8 cellular contexts compared by ENCODE assay signal in the genomic region with DNA sequence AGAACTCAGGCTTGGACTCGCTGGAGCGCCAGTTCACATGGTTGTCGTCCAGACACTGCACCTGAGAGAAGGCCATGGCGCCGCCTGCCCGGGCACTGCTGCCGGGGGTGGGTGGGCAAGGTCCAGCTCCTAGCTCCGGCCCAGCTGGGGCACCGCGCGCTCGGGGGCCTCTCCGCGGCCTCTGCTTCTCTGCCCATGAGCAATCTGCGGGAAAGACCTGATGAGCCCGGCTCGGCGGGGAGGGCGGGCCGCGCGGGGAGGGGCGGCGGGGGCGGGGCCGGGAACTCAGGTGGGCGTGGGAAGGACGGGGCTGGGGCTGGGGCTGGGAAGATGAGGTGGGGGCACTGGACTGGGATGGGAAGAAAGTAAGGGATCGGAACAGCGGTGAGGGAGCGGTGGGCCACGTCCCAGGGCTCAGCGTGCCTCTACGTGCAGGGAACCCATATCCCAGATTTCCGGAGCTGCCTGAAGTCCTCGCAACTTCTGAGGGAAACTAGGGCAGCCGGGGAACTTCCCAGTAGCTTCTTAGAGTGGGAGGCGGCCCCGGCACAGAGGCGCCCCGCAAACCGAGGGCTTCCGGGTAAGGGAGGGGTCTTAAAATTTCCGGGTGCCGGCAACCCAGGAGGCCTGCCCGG. TPM values are rescaled to one million over a fixed set of nuclear protein-coding genes. Genes with fewer than 3 reads are reported as not detected.
DNase-seq lines count a peak whose midpoint lies in the region; ATAC-seq and TF ChIP-seq lines count a peak whose summit lies in the region.

No MANE protein-coding gene starts in this region.

- TF ChIP-seq CTCF in ovary (IDR thresholded peaks at IDR 0.05) (no peak), upper lobe of right lung (IDR thresholded peaks at IDR 0.05) (no peak)

- H3K9me3 ChIP-seq in GM23248 (ENCODE audit: low read depth): no peaks in the 10 kb centered on the region
- H3K9me3 ChIP-seq in ovary: no peaks in the 10 kb centered on the region
- no peaks in the 10 kb centered on the region for H3K9me3 ChIP-seq in upper lobe of right lung

- in situ Hi-C loops in GM23248 (cut with MboI): no loop called here

- peak overlapping the region; percentile 79 for H3K4me3 ChIP-seq in GM23248
- peak overlapping the region; percentile 64 for H3K4me3 ChIP-seq in ovary
- H3K4me3 ChIP-seq in upper lobe of right lung: peak overlapping the region; percentile 66

- TF ChIP-seq EP300 in ovary (IDR thresholded peaks at IDR 0.05): no peak

- TF ChIP-seq POLR2A in ovary (IDR thresholded peaks at IDR 0.05): no peak

- intact Hi-C loops in ovary (cut with DNase I): no loop called here
- intact Hi-C loops in upper lobe of right lung (cut with DNase I): no loop called here

- ATAC-seq in upper lobe of right lung: peak; percentile 44

- H3K79me2 ChIP-seq in GM23248 (ENCODE audit: insufficient read depth): peaks cover 49% of the 10 kb centered on the region

- peak overlapping the region; percentile 74 for H3K27ac ChIP-seq in GM23248
- H3K27ac ChIP-seq in ovary: no peak overlapping the region
- H3K27ac ChIP-seq in upper lobe of right lung: peak overlapping the region; percentile 51

- DNase-seq in COLO668 (lab: John Stamatoyannopoulos, UW; ENCODE audit: unreplicated experiment) (peak; percentile 55), GM23248 (peak; percentile 82), NCI-H2171 treated with DMSO at 0.1 percent for 48 hours (lab: John Stamatoyannopoulos, UW) (peak; percentile 56), activated T-cell treated with anti-CD3 and anti-CD28 coated beads for 48 hours (ENCODE audit: low read depth) (peak; percentile 42), fibroblast of peridontal ligament (ENCODE audit: extremely low read depth) (peak; percentile 14), ovary (peak in 3 of 5 donors; percentile 44 to 58 (median 57)), upper lobe of right lung (peak; percentile 73), kidney glomerular epithelial cell (lab: John Stamatoyannopoulos, UW) (no peak)

- H3K27me3 ChIP-seq in GM23248 (replicated peaks; ENCODE audit: insufficient read depth) (no peaks in the 10 kb centered on the region), ovary (no peaks in the 10 kb centered on the region), upper lobe of right lung (no peaks in the 10 kb centered on the region)

- H3K4me2 ChIP-seq in GM23248 (ENCODE audit: unreplicated experiment): peak overlapping the region; percentile 92

- peak overlapping the region; percentile 92 for H3K9ac ChIP-seq in GM23248

- H3K4me1 ChIP-seq in GM23248 (ENCODE audit: insufficient read depth): peaks cover 24% of the 10 kb centered on the region
- H3K4me1 ChIP-seq in ovary (ENCODE audit: insufficient read depth): no peaks in the 10 kb centered on the region
- H3K4me1 ChIP-seq in upper lobe of right lung: peaks cover 5% of the 10 kb centered on the region

- no peaks in the 10 kb centered on the region for H3K36me3 ChIP-seq in GM23248 (ENCODE audit: low read depth)
- no peaks in the 10 kb centered on the region for H3K36me3 ChIP-seq in ovary
- H3K36me3 ChIP-seq in upper lobe of right lung: no peaks in the 10 kb centered on the region

- 1 to 5% methylated on average over 34 to 46 of the region's 46 CpGs for WGBS in GM23248 (ENCODE audit: low coverage in 1 of 2, low lambda C conversion rate in 2 of 2, missing lambda C conversion rate in 2 of 2), 2 experiments
- WGBS in ovary, 3 donors: 3 to 6% (median 5%) methylated on average over 35 to 46 of the region's 46 CpGs

- H4K20me1 ChIP-seq in GM23248 (ENCODE audit: insufficient read depth): no peaks in the 10 kb centered on the region

- H3K9me2 ChIP-seq in GM23248 (ENCODE audit: insufficient read depth): no peaks in the 10 kb centered on the region

- peak overlapping the region; percentile 55 for H2AFZ ChIP-seq in GM23248

- H3F3A ChIP-seq in GM23248 (ENCODE audit: insufficient read depth): peaks cover 28% of the 10 kb centered on the region

RNA-seq across cellular contexts. Expression of gene FAM83G, which starts 0.5 kb away (rescaled TPM):
- total RNA-seq in GM23248 (2014; rRNA removed; shearing (Covaris generic)): 26.2 and 27.7 TPM in 2 replicates
- polyA plus RNA-seq in GM23248 (2016; fragmentation: Nextera tagmentation; extraction: Ambion mirVana): 8.9 and 9.3 TPM in 2 replicates
- total RNA-seq in ovary: 1 to 10 TPM; 2.1 to 5.1 (median 2.6) TPM
- 1 to 10 TPM in 1 of 2 donors, under 1 TPM in 1; 0.93 to 1.3 TPM for polyA plus RNA-seq in ovary
- total RNA-seq in upper lobe of right lung: 8.3 TPM

RNA-seq across cellular contexts. Expression of gene GRAP, which starts 42.7 kb away (rescaled TPM):
- not detected in 2 replicates for total RNA-seq in GM23248 (2014; rRNA removed; shearing (Covaris generic))
- polyA plus RNA-seq in GM23248 (2016; fragmentation: Nextera tagmentation; extraction: Ambion mirVana): not detected in 2 replicates
- 1 to 10 TPM in 6 of 7 donors, under 1 TPM in 1; 0.61 to 5.7 (median 2.5) TPM for total RNA-seq in ovary
- 1 to 10 TPM; 1.9 to 7.2 TPM for polyA plus RNA-seq in ovary
- 10.6 TPM for total RNA-seq in upper lobe of right lung

RNA-seq across cellular contexts. Expression of gene SLC5A10, which starts 52.1 kb away (rescaled TPM):
- not detected in 2 replicates for total RNA-seq in GM23248 (2014; rRNA removed; shearing (Covaris generic))
- polyA plus RNA-seq in GM23248 (2016; fragmentation: Nextera tagmentation; extraction: Ambion mirVana): 0.10 TPM in 1 of 2 replicates, not detected in the other
- total RNA-seq in ovary: under 1 TPM in 3 of 7 donors, not detected in 4; 0.05 to 0.38 (median 0.12) TPM
- polyA plus RNA-seq in ovary: under 1 TPM in 1 of 2 donors, not detected in 1; 0.18 TPM
- not detected for total RNA-seq in upper lobe of right lung

Comparison
In these comparisons a context has a peak if more than half of its experiments do, and no peak if none do; other contexts are left out.
1. H3K27ac ChIP-seq: peak in GM23248 (single experiment) and upper lobe of right lung (single experiment); none in ovary (0 of 2).
2. Peak in every context shown above with its lines, with median percentiles within 50 percentile points of each other: H3K4me3 ChIP-seq.